In the genomic region with DNA sequence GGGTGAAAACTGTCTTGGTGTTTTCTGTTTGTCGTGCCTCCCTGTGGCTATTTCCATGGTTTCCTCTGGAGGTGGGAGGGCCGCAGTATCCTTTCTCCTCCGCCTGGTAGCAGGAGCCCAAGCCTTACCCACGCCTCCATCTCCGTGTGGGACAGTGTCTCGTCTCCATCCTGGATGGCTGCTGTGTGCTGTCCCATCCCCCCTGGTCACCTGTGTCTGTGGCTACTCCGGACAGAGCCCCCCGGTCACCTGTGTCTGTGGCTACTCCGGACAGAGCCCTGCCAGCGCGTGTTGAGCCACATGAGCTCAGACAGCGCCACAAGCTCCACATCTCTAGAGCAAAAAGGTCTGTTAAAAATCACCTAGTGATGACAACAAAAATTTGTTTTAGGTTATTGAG, we compare ENCODE assay signal across 12 cellular contexts.
DNase-seq lines count a peak whose midpoint lies in the region; ATAC-seq and TF ChIP-seq lines count a peak whose summit lies in the region.
"Had no signal": no experiment of that assay in that cellular context is flagged by ENCODE, and none has a peak within 500 bp of the region (broad histone marks: within the 10 kb centered on the region; RNA-seq: fewer than 3 reads in every experiment).

No MANE protein-coding gene starts in this region.

- H3K27me3 Mint-ChIP-seq in activated naive CD4-positive, alpha-beta T cell treated with anti-CD3 and anti-CD28 coated beads for 36 hours (ENCODE audit: low read depth) = no peaks in the 10 kb centered on the region
- no peaks in the 10 kb centered on the region for H3K27me3 Mint-ChIP-seq in activated naive CD8-positive, alpha-beta T cell treated with anti-CD3 and anti-CD28 coated beads, Interleukin-2, amount 50 U/mL, for 24 hours

- CTCF ChIA-PET in activated naive CD4-positive, alpha-beta T cell treated with anti-CD3 and anti-CD28 coated beads for 36 hours (lab: Charles Lee) = interaction anchor here (1.0 to 1.9 kb wide), 3 partner anchors 9 to 69 kb away, joined by 3 to 7 read pairs (median 4); no protein-coding TSS in a partner anchor

- intact Hi-C loops in activated naive CD4-positive, alpha-beta T cell treated with anti-CD3 and anti-CD28 coated beads for 36 hours (cut with micrococcal nuclease) = loop anchor here (10.0 kb wide), 1 partner anchor 301 kb away; no protein-coding TSS in a partner anchor

- no peak overlapping the region for H3K4me3 ChIP-seq in muscle layer of duodenum (ENCODE audit: low read depth in 1 of 2, low read length in 2 of 2)
- no peak overlapping the region for H3K4me3 ChIP-seq in urinary bladder (ENCODE audit: low read depth, low read length)
- H3K4me3 ChIP-seq in Peyer's patch = no peak overlapping the region
- H3K4me3 ChIP-seq: neural progenitor cell had no signal

- H3K27me3 ChIP-seq in muscle layer of duodenum (ENCODE audit: low read depth, low read length) (no peaks in the 10 kb centered on the region), Peyer's patch (no peaks in the 10 kb centered on the region)
- H3K27me3 ChIP-seq: neural progenitor cell had no signal

- H3K4me3 Mint-ChIP-seq in activated naive CD4-positive, alpha-beta T cell treated with anti-CD3 and anti-CD28 coated beads for 36 hours = no peak overlapping the region
- H3K4me3 Mint-ChIP-seq in activated naive CD8-positive, alpha-beta T cell treated with anti-CD3 and anti-CD28 coated beads, Interleukin-2, amount 50 U/mL, for 24 hours = no peak overlapping the region
- H3K4me3 Mint-ChIP-seq: immature natural killer cell, neural progenitor cell had no signal

- H3K4me1 Mint-ChIP-seq in activated naive CD4-positive, alpha-beta T cell treated with anti-CD3 and anti-CD28 coated beads for 36 hours (ENCODE audit: low read depth) = peaks cover 75% of the 10 kb centered on the region
- peaks cover 66% of the 10 kb centered on the region for H3K4me1 Mint-ChIP-seq in activated naive CD8-positive, alpha-beta T cell treated with anti-CD3 and anti-CD28 coated beads, Interleukin-2, amount 50 U/mL, for 24 hours

- H3K9me3 ChIP-seq in muscle layer of duodenum (ENCODE audit: control insufficient read depth in 1 of 2, low read length in 2 of 2) (no peaks in the 10 kb centered on the region), Peyer's patch (no peaks in the 10 kb centered on the region)

- peaks cover 37% of the 10 kb centered on the region for H3K36me3 Mint-ChIP-seq in activated naive CD4-positive, alpha-beta T cell treated with anti-CD3 and anti-CD28 coated beads for 36 hours (ENCODE audit: low read depth)
- peaks cover 43% of the 10 kb centered on the region for H3K36me3 Mint-ChIP-seq in activated naive CD8-positive, alpha-beta T cell treated with anti-CD3 and anti-CD28 coated beads, Interleukin-2, amount 50 U/mL, for 24 hours (ENCODE audit: low read depth)

- H3K9me3 Mint-ChIP-seq in activated naive CD4-positive, alpha-beta T cell treated with anti-CD3 and anti-CD28 coated beads for 36 hours = peaks cover under 1% of the 10 kb centered on the region
- peaks cover 2% of the 10 kb centered on the region for H3K9me3 Mint-ChIP-seq in activated naive CD8-positive, alpha-beta T cell treated with anti-CD3 and anti-CD28 coated beads, Interleukin-2, amount 50 U/mL, for 24 hours
- H3K9me3 Mint-ChIP-seq: immature natural killer cell had no signal

- TF ChIP-seq CTCF in Peyer's patch (IDR thresholded peaks at IDR 0.05) = no peak

- 81% methylated on average over 12 of the region's 12 CpGs for WGBS in urinary bladder

- TF ChIP-seq POLR2A in Peyer's patch (IDR thresholded peaks at IDR 0.05) = no peak

- H3K36me3 ChIP-seq in muscle layer of duodenum (ENCODE audit: control insufficient read depth in 1 of 2, insufficient read depth in 2 of 2, low read length in 2 of 2) (no peaks in the 10 kb centered on the region), urinary bladder (ENCODE audit: insufficient read depth) (no peaks in the 10 kb centered on the region), Peyer's patch (no peaks in the 10 kb centered on the region)
- H3K36me3 ChIP-seq: neural progenitor cell had no signal

- no peak for DNase-seq in activated naive CD4-positive, alpha-beta T cell treated with anti-CD3 and anti-CD28 coated beads for 36 hours
- no peak for DNase-seq in activated naive CD4-positive, alpha-beta T cell (lab: John Stamatoyannopoulos, UW)
- no peak for DNase-seq in activated naive CD8-positive, alpha-beta T cell treated with anti-CD3 and anti-CD28 coated beads, Interleukin-2, amount 50 U/mL, for 24 hours
- DNase-seq in DMS53 (lab: John Stamatoyannopoulos, UW) (no peak), SW480 (ENCODE audit: low spot score) (no peak), Peyer's patch (no peak)
- DNase-seq: AML-193, immature natural killer cell, NCI-H1105 had no signal

- H3K27ac ChIP-seq in muscle layer of duodenum (ENCODE audit: low read length) (peak overlapping the region; percentile 1), urinary bladder (ENCODE audit: low read depth) (peak overlapping the region; percentile 69), Peyer's patch (peak overlapping the region in 2 of 4 donors; percentile 59 to 79)
- H3K27ac ChIP-seq: neural progenitor cell had no signal

- ATAC-seq in activated naive CD8-positive, alpha-beta T cell treated with anti-CD3 and anti-CD28 coated beads, Interleukin-2, amount 50 U/mL, for 24 hours = no peak

- H3K27ac Mint-ChIP-seq in activated naive CD4-positive, alpha-beta T cell treated with anti-CD3 and anti-CD28 coated beads for 36 hours = peak overlapping the region; percentile 80
- peak overlapping the region; percentile 78 for H3K27ac Mint-ChIP-seq in activated naive CD8-positive, alpha-beta T cell treated with anti-CD3 and anti-CD28 coated beads, Interleukin-2, amount 50 U/mL, for 24 hours
- H3K27ac Mint-ChIP-seq: immature natural killer cell, neural progenitor cell had no signal

- H3K4me1 ChIP-seq in muscle layer of duodenum (ENCODE audit: control insufficient read depth in 1 of 2, insufficient read depth in 2 of 2, low read length in 2 of 2) (peaks cover 22 to 44% of the 10 kb centered on the region in 2 donors), urinary bladder (ENCODE audit: insufficient read depth) (peaks cover 1% of the 10 kb centered on the region), Peyer's patch (peaks cover 0 to 42% (median 13%) of the 10 kb centered on the region in 4 donors)
